ENCODE assay signal across 13 cellular contexts in genomic region chr7:11716185-11716584, GRCh38.
DNase-seq lines count a peak whose midpoint lies in the region; ATAC-seq and TF ChIP-seq lines count a peak whose summit lies in the region.
"Had no signal": no experiment of that assay in that cellular context is flagged by ENCODE, and none has a peak within 500 bp of the region (broad histone marks: within the 10 kb centered on the region; RNA-seq: fewer than 3 reads in every experiment).

No MANE protein-coding gene starts in this region.

- H3K4me2 ChIP-seq in osteoblast (ENCODE audit: insufficient read depth, low read length) = no peak overlapping the region

- H3K4me1 Mint-ChIP-seq in mesothelial cell of epicardium = peaks cover 3% of the 10 kb centered on the region
- H3K4me1 Mint-ChIP-seq in type B pancreatic cell (ENCODE audit: unreplicated experiment) = peaks cover 4% of the 10 kb centered on the region

- no peak for TF ChIP-seq POLR2A in heart left ventricle (IDR thresholded peaks at IDR 0.05)

- H3K36me3 ChIP-seq in heart left ventricle = no peaks in the 10 kb centered on the region
- H3K36me3 ChIP-seq in right atrium auricular region = no peaks in the 10 kb centered on the region
- H3K36me3 ChIP-seq in SJSA1 = no peaks in the 10 kb centered on the region
- no peaks in the 10 kb centered on the region for H3K36me3 ChIP-seq in osteoblast (ENCODE audit: insufficient read depth, low read length)

- no peak overlapping the region for H2AFZ ChIP-seq in osteoblast (ENCODE audit: low read length)

- no peaks in the 10 kb centered on the region for H3K9me3 ChIP-seq in heart left ventricle
- no peaks in the 10 kb centered on the region for H3K9me3 ChIP-seq in right atrium auricular region
- no peaks in the 10 kb centered on the region for H3K9me3 ChIP-seq in SJSA1 (replicated peaks)
- no peaks in the 10 kb centered on the region for H3K9me3 ChIP-seq in osteoblast (ENCODE audit: low read depth, low read length)

- H3K79me2 ChIP-seq in osteoblast (ENCODE audit: insufficient read depth, low read length) = no peaks in the 10 kb centered on the region

- DNase-seq in heart left ventricle (peak in 2 of 5 donors; percentile 25 to 39), right atrium auricular region (ENCODE audit: low spot score) (no peak), SJSA1 (ENCODE audit: low read depth in 1 of 2, low spot score in 2 of 2) (peak; percentile 79 to 91), foreskin melanocyte (peak; percentile 31), mesothelial cell of epicardium (ENCODE audit: low spot score in 2 of 2, unreplicated experiment in 2 of 2) (no peak), type B pancreatic cell (ENCODE audit: extremely low spot score, unreplicated experiment) (no peak), osteoblast (ENCODE audit: insufficient read length, low spot score, missing footprints) (no peak)
- DNase-seq: AML-193; anterior cingulate cortex; NCI-H82; stimulated activated CD8-positive, alpha-beta memory T cell treated with anti-CD3 and anti-CD28 coated beads, Interleukin-4, amount 100 ng/mL, for 48 hours had no signal

- no peak overlapping the region for H3K27ac ChIP-seq in heart left ventricle
- no peak overlapping the region for H3K27ac ChIP-seq in right atrium auricular region
- H3K27ac ChIP-seq in SJSA1 = peak overlapping the region; percentile 52
- H3K27ac ChIP-seq in osteoblast (ENCODE audit: low read depth, low read length) = no peak overlapping the region

- H3K27me3 ChIP-seq in heart left ventricle (no peaks in the 10 kb centered on the region), right atrium auricular region (no peaks in the 10 kb centered on the region), SJSA1 (replicated peaks) (no peaks in the 10 kb centered on the region), osteoblast (ENCODE audit: insufficient read depth, low read length) (no peaks in the 10 kb centered on the region)

- H3K27me3 Mint-ChIP-seq in mesothelial cell of epicardium (ENCODE audit: low read depth) (no peaks in the 10 kb centered on the region), type B pancreatic cell (no peaks in the 10 kb centered on the region)

- TF ChIP-seq CTCF in heart left ventricle (IDR thresholded peaks at IDR 0.05) (no peak), right atrium auricular region (IDR thresholded peaks at IDR 0.05) (no peak), mesothelial cell of epicardium (IDR thresholded peaks at IDR 0.05; ENCODE audit: unreplicated experiment) (no peak), type B pancreatic cell (conservative IDR thresholded peaks at IDR 0.05) (no peak), osteoblast (IDR thresholded peaks at IDR 0.05; ENCODE audit: extremely low read depth, low read depth, low read length) (no peak)

- no peaks in the 10 kb centered on the region for H4K20me1 ChIP-seq in osteoblast (ENCODE audit: insufficient read depth, low read length)

- ATAC-seq in heart left ventricle = peak in 3 of 4 donors; percentile 12 to 65 (median 34)
- ATAC-seq in HG03342 (IDR thresholded peaks at IDR 0.05; ENCODE audit: unreplicated experiment) = no peak

- H3K4me3 ChIP-seq in heart left ventricle (no peak overlapping the region), right atrium auricular region (no peak overlapping the region), SJSA1 (no peak overlapping the region), osteoblast (ENCODE audit: insufficient read depth, low read length) (no peak overlapping the region)

- H3K4me3 Mint-ChIP-seq in mesothelial cell of epicardium (no peak overlapping the region), type B pancreatic cell (no peak overlapping the region)
- H3K4me3 Mint-ChIP-seq: T-helper 1 cell treated with Interleukin-12 subunit alpha and Interleukin-12 subunit beta and Interleukin-4 antibody, amounts not matched to agents 30 μg/mL and 1 μg/mL, for 36 hours had no signal

- H3K36me3 Mint-ChIP-seq in mesothelial cell of epicardium = no peaks in the 10 kb centered on the region
- no peaks in the 10 kb centered on the region for H3K36me3 Mint-ChIP-seq in type B pancreatic cell

- H3K4me1 ChIP-seq in heart left ventricle (peaks cover 0 to 14% (median 0%) of the 10 kb centered on the region in 12 donors), right atrium auricular region (no peaks in the 10 kb centered on the region), SJSA1 (replicated peaks) (peaks cover 43% of the 10 kb centered on the region), osteoblast (ENCODE audit: insufficient read depth, low read length) (no peaks in the 10 kb centered on the region)

- H3K27ac Mint-ChIP-seq in mesothelial cell of epicardium (no peak overlapping the region), type B pancreatic cell (no peak overlapping the region)
- H3K27ac Mint-ChIP-seq: T-helper 1 cell treated with Interleukin-12 subunit alpha and Interleukin-12 subunit beta and Interleukin-4 antibody, amounts not matched to agents 30 μg/mL and 1 μg/mL, for 36 hours had no signal

- intact Hi-C loops in heart left ventricle (cut with DNase I) = no loop called here

- H3K9me3 Mint-ChIP-seq in mesothelial cell of epicardium (no peaks in the 10 kb centered on the region), type B pancreatic cell (no peaks in the 10 kb centered on the region)
- H3K9me3 Mint-ChIP-seq: T-helper 1 cell treated with Interleukin-12 subunit alpha and Interleukin-12 subunit beta and Interleukin-4 antibody, amounts not matched to agents 30 μg/mL and 1 μg/mL, for 36 hours had no signal

Comparison
In these comparisons a context has a peak if more than half of its experiments do, and no peak if none do; other contexts are left out.
1. DNase-seq: peak in SJSA1 (2 of 2) and foreskin melanocyte (single experiment); none in right atrium auricular region (single experiment), mesothelial cell of epicardium (0 of 2), type B pancreatic cell (single experiment) and osteoblast (single experiment).